In the genomic region with DNA sequence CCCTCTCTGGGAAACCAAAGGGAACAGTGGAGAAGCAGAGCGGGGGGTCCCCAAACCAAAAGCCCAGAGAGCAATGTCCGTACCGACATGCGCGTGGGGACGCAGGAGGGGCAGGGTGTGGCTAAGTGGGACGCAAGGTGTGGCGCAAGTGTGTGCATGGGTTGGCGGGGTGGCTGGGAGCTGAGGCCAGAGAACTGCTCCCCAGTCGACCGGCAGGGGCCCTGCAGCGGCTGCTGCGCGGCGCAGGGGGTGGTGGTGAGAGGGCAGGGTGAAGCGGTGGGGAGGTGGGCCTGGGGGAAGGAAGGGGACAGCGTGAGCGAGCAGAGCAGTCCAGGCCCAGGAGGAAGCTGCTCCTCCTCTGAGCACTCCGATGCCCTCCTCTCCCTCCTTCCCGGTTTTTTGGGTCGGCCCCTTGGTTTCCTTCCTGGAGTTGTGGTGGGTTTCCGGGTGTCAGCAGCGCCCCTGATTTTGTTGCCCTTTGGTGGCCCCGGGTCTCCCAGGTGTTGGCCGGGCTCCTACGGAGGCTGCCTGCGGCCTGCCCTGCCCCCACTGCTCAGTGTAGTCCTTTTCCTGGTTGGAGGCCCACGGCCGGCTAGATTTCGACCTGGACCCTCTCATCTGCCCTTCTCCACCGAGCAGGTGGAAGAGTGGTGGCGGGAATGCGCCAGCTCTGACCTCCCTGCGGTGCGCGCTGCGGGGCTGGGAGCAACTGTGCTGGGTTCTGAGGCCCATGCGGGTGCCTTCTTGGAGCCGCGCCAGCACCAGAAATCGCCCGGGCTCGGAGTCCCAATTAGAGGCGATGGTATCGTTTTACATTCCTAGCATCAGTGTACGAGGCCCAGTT, we compare ENCODE assay signal across 13 cellular contexts. TPM values are rescaled to one million over a fixed set of nuclear protein-coding genes. Genes with fewer than 3 reads are reported as not detected.
DNase-seq lines count a peak whose midpoint lies in the region; ATAC-seq and TF ChIP-seq lines count a peak whose summit lies in the region.
"Had no signal": no experiment of that assay in that cellular context is flagged by ENCODE, and none has a peak within 500 bp of the region (broad histone marks: within the 10 kb centered on the region; RNA-seq: fewer than 3 reads in every experiment).

No MANE protein-coding gene starts in this region.

- no peak for TF ChIP-seq CTCF in CD14-positive monocyte (IDR thresholded peaks at IDR 0.05)
- TF ChIP-seq CTCF in ascending aorta (IDR thresholded peaks at IDR 0.05): no peak

- intact Hi-C loops in CD14-positive monocyte (cut with micrococcal nuclease) (no loop called here), left ventricle myocardium superior (cut with micrococcal nuclease) (no loop called here), ascending aorta (cut with DNase I) (no loop called here)

- H3K27me3 ChIP-seq in rectal smooth muscle tissue (ENCODE audit: control insufficient read depth, insufficient read depth, low read length) (no peaks in the 10 kb centered on the region), ascending aorta (no peaks in the 10 kb centered on the region)

- CTCF ChIA-PET in activated CD4-positive, alpha-beta T cell treated with anti-CD3 and anti-CD28 coated beads, Interleukin-2, amount 10 ng/mL, durations not matched to agents 7 days and 5 days (lab: Charles Lee): no interaction called here

- H3K4me3 ChIP-seq in rectal smooth muscle tissue (ENCODE audit: low read length) (peak overlapping the region; percentile 29), ascending aorta (no peak overlapping the region)
- H3K4me3 ChIP-seq: tibial artery had no signal

- H3K36me3 Mint-ChIP-seq in CD14-positive monocyte: no peaks in the 10 kb centered on the region
- H3K36me3 Mint-ChIP-seq in activated CD4-positive, alpha-beta T cell treated with anti-CD3 and anti-CD28 coated beads, Interleukin-2, amount 10 ng/mL, durations not matched to agents 7 days and 5 days (ENCODE audit: low read depth): no peaks in the 10 kb centered on the region
- H3K36me3 Mint-ChIP-seq: activated naive CD8-positive, alpha-beta T cell treated with anti-CD3 and anti-CD28 coated beads for 36 hours had no signal

- H3K4me3 Mint-ChIP-seq in CD14-positive monocyte: peak overlapping the region; percentile 75 to 82
- no peak overlapping the region for H3K4me3 Mint-ChIP-seq in activated CD4-positive, alpha-beta T cell treated with anti-CD3 and anti-CD28 coated beads, Interleukin-2, amount 10 ng/mL, durations not matched to agents 7 days and 5 days
- H3K4me3 Mint-ChIP-seq: activated naive CD8-positive, alpha-beta T cell treated with anti-CD3 and anti-CD28 coated beads for 36 hours had no signal

- peaks cover 11% of the 10 kb centered on the region for H3K4me1 Mint-ChIP-seq in CD14-positive monocyte
- H3K4me1 Mint-ChIP-seq in activated CD4-positive, alpha-beta T cell treated with anti-CD3 and anti-CD28 coated beads, Interleukin-2, amount 10 ng/mL, durations not matched to agents 7 days and 5 days: no peaks in the 10 kb centered on the region
- H3K4me1 Mint-ChIP-seq: activated naive CD8-positive, alpha-beta T cell treated with anti-CD3 and anti-CD28 coated beads for 36 hours had no signal

- DNase-seq in CD14-positive monocyte (ENCODE audit: low spot score): no peak
- peak; percentile 3 for DNase-seq in NCI-H2171 treated with DMSO at 0.1 percent for 48 hours (lab: John Stamatoyannopoulos, UW)
- DNase-seq in left ventricle myocardium superior: no peak
- no peak for DNase-seq in SW 1271 (lab: John Stamatoyannopoulos, UW)
- DNase-seq in ecto neural progenitor cell (ENCODE audit: low spot score): no peak
- DNase-seq in activated CD4-positive, alpha-beta T cell treated with anti-CD3 and anti-CD28 coated beads, Interleukin-2, amount 10 ng/mL, durations not matched to agents 7 days and 5 days: no peak
- DNase-seq in ascending aorta (ENCODE audit: low spot score in 2 of 2): no peak
- DNase-seq: activated CD4-positive, CD25-positive, alpha-beta regulatory T cell treated with anti-CD3 and anti-CD28 coated beads, Interleukin-2, amount 50 U/mL, for 72 hours; activated naive CD8-positive, alpha-beta T cell treated with anti-CD3 and anti-CD28 coated beads for 36 hours; NCI-H1694 treated with DMSO at 0.1 percent for 48 hours; NCI-H82; tibial artery had no signal

- POLR2A ChIA-PET in activated CD4-positive, alpha-beta T cell treated with anti-CD3 and anti-CD28 coated beads, Interleukin-2, amount 10 ng/mL, durations not matched to agents 7 days and 5 days (lab: Charles Lee): interaction anchor here (0.5 kb wide), 1 partner anchor 21 kb away, joined by 4 read pairs; no protein-coding TSS in a partner anchor

- H3K9me3 ChIP-seq in ascending aorta: no peaks in the 10 kb centered on the region
- H3K9me3 ChIP-seq: tibial artery had no signal

- H3K27ac ChIP-seq in rectal smooth muscle tissue (ENCODE audit: low read depth, low read length) (no peak overlapping the region), ascending aorta (no peak overlapping the region)
- H3K27ac ChIP-seq: tibial artery had no signal

- H3K9ac ChIP-seq in rectal smooth muscle tissue (ENCODE audit: low read length): no peak overlapping the region

- peak overlapping the region in 1 of 7 donors; percentile 66 for H3K27ac Mint-ChIP-seq in CD14-positive monocyte
- no peak overlapping the region for H3K27ac Mint-ChIP-seq in activated CD4-positive, alpha-beta T cell treated with anti-CD3 and anti-CD28 coated beads, Interleukin-2, amount 10 ng/mL, durations not matched to agents 7 days and 5 days
- H3K27ac Mint-ChIP-seq: activated naive CD8-positive, alpha-beta T cell treated with anti-CD3 and anti-CD28 coated beads for 36 hours had no signal

- H3K4me1 ChIP-seq in rectal smooth muscle tissue (ENCODE audit: control insufficient read depth, insufficient read depth, low read length): no peaks in the 10 kb centered on the region
- peaks cover 0 to 6% of the 10 kb centered on the region in 2 donors for H3K4me1 ChIP-seq in ascending aorta

- H3K27me3 Mint-ChIP-seq in CD14-positive monocyte (ENCODE audit: low read depth in 3 of 3): peaks cover 1 to 23% (median 17%) of the 10 kb centered on the region in 3 donors
- H3K27me3 Mint-ChIP-seq in activated CD4-positive, alpha-beta T cell treated with anti-CD3 and anti-CD28 coated beads, Interleukin-2, amount 10 ng/mL, durations not matched to agents 7 days and 5 days: peaks cover 3% of the 10 kb centered on the region

- H3K9me3 Mint-ChIP-seq in CD14-positive monocyte: peaks cover 0 to 5% (median 0%) of the 10 kb centered on the region in 7 donors
- H3K9me3 Mint-ChIP-seq in activated CD4-positive, alpha-beta T cell treated with anti-CD3 and anti-CD28 coated beads, Interleukin-2, amount 10 ng/mL, durations not matched to agents 7 days and 5 days: no peaks in the 10 kb centered on the region
- H3K9me3 Mint-ChIP-seq: activated naive CD8-positive, alpha-beta T cell treated with anti-CD3 and anti-CD28 coated beads for 36 hours had no signal

- no peaks in the 10 kb centered on the region for H3K36me3 ChIP-seq in rectal smooth muscle tissue (ENCODE audit: control insufficient read depth, insufficient read depth, low read length)
- no peaks in the 10 kb centered on the region for H3K36me3 ChIP-seq in ascending aorta
- H3K36me3 ChIP-seq: tibial artery had no signal

- peak; percentile 29 for ATAC-seq in left ventricle myocardium superior

RNA-seq across cellular contexts. Expression of gene COMTD1, which starts 40.5 kb away (rescaled TPM):
- polyA plus RNA-seq in CD14-positive monocyte: 10 to 100 TPM; 16.1 to 16.5 TPM
- total RNA-seq in left ventricle myocardium superior (30.8 TPM), ascending aorta (85.5 TPM)
- total RNA-seq in activated CD4-positive, alpha-beta T cell treated with anti-CD3 and anti-CD28 coated beads, Interleukin-2, amount 10 ng/mL, durations not matched to agents 7 days and 5 days: 10 to 100 TPM; 27.3 to 44.7 TPM
